18 cellular contexts compared by ENCODE assay signal in the genomic region with DNA sequence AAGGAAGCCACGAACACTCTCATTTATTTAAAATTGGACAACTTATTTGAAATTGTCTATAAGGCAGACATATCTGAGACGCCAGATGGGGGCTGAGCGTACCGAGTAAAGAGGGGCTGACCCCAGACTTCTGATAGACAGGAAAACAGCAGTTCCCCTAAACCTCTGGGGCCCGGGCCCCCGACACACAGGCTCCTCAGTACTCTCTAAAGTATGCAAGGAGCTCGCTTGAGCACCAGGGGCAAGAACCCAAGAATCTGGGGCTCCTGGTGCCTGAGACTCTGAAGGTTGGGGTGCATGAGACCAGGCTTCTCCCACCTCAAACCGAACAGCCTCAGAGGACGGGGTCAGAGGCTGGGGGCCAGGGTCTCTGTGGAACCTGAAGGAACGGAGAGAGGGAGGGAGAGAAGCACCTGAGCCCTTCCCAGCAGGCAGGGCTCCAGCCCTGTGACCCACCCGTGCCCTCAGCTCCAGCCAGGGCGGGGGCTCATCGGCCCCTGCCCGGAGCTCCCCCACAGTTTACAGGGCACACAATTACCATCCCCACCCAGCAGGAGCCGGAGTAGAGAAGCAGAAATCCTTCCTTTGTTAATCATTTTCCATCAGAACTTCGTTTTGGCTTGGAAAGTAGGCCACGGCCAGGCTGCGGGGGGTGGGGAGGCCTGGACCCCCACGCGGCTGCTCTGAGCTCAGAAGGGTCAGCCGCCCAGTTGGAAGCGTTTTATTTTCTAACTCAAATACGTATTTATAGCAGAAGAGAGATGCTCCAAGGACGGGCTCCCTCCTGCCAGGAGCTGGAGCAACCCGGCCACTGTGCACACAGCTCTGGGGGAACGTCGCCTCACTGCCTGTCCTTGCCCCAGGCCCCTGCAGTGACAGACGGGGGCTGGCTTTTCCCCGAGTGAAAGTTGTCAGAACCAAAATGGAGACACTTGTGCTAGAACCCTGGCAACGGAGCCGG. TPM values are rescaled to one million over a fixed set of nuclear protein-coding genes. Genes with fewer than 3 reads are reported as not detected.
DNase-seq lines count a peak whose midpoint lies in the region; ATAC-seq, FAIRE-seq and TF ChIP-seq lines count a peak whose summit lies in the region.
"Had no signal": no experiment of that assay in that cellular context is flagged by ENCODE, and none has a peak within 500 bp of the region (broad histone marks: within the 10 kb centered on the region; RNA-seq: fewer than 3 reads in every experiment).

No MANE protein-coding gene starts in this region.

- no peak overlapping the region for H2AFZ ChIP-seq in H9 (ENCODE audit: low read length)
- peak overlapping the region; percentile 49 for H2AFZ ChIP-seq in keratinocyte (ENCODE audit: control insufficient read depth, low read length)
- no peak overlapping the region for H2AFZ ChIP-seq in smooth muscle cell (ENCODE audit: low read depth)

- WGBS in H9 (ENCODE audit: extremely low coverage, insufficient read length, low lambda C conversion rate): no CpG with 5 or more reads among the region's 31 CpGs
- WGBS in smooth muscle cell (ENCODE audit: low lambda C conversion rate): 93% methylated on average over 31 of the region's 31 CpGs

- no peak overlapping the region for H3K56ac ChIP-seq in H9 (ENCODE audit: insufficient read length, low read depth, low read length)

- H3T11ph ChIP-seq in H9 (ENCODE audit: low read length): no peak overlapping the region

- H3K9me1 ChIP-seq in keratinocyte (ENCODE audit: control insufficient read depth, extremely low read depth, insufficient read depth, low read length): no peaks in the 10 kb centered on the region

- H4K5ac ChIP-seq in H9 (ENCODE audit: insufficient read length, low read depth, low read length): no peak overlapping the region

- H3K79me2 ChIP-seq in H9 (ENCODE audit: insufficient read depth, low read length) (no peaks in the 10 kb centered on the region), keratinocyte (ENCODE audit: control insufficient read depth, insufficient read depth, low read length) (no peaks in the 10 kb centered on the region), smooth muscle cell (ENCODE audit: low read depth) (no peaks in the 10 kb centered on the region)

- H3K9me3 Mint-ChIP-seq in H9: peaks cover 0 to 2% of the 10 kb centered on the region in 2 experiments; a peak in 3 of 5 replicates

- H3K14ac ChIP-seq in H9 (ENCODE audit: insufficient read depth, low read length): no peak overlapping the region; the same call in 1 of the 2 replicates

- H3F3A ChIP-seq in smooth muscle cell (ENCODE audit: low read depth): peaks cover 8% of the 10 kb centered on the region

- H3K4ac ChIP-seq in H9 (ENCODE audit: low read depth, low read length): no peak overlapping the region

- DNase-seq in H9 (peak; percentile 19), astrocyte of the spinal cord (ENCODE audit: low read depth, low spot score) (peak; percentile 56), keratinocyte (ENCODE audit: low read depth, low spot score) (no peak), retina (peak; percentile 84), smooth muscle cell (lab: John Stamatoyannopoulos, UW; ENCODE audit: unreplicated experiment) (no peak), MV-4-11 (lab: John Stamatoyannopoulos, UW) (no peak)
- no peak for DNase-seq in activated CD8-positive, alpha-beta memory T cell treated with anti-CD3 and anti-CD28 coated beads for 24 hours
- DNase-seq: activated CD4-positive, alpha-beta T cell treated with anti-CD3 and anti-CD28 coated beads for 36 hours; DND-41; effector CD4-positive, alpha-beta T cell; KBM-7; NCI-H2029 treated with DMSO at 0.1 percent for 48 hours; testis had no signal

- no peak overlapping the region for H3K9ac ChIP-seq in H9 (ENCODE audit: extremely low read depth, insufficient read length, low read length)
- H3K9ac ChIP-seq in keratinocyte (ENCODE audit: control insufficient read depth, extremely low read depth, insufficient read depth, low read length): no peak overlapping the region
- H3K9ac ChIP-seq in smooth muscle cell (ENCODE audit: low read depth): no peak overlapping the region

- no peak overlapping the region for H4K91ac ChIP-seq in H9 (ENCODE audit: insufficient read length, low read depth, low read length)

- no peak for FAIRE-seq in keratinocyte (lab: Jason Lieb, UNC)

- peak overlapping the region in 1 of 3 experiments; percentile 44; a peak in 1 of 7 replicates for H3K27ac Mint-ChIP-seq in H9
- H3K27ac Mint-ChIP-seq: activated CD4-positive, alpha-beta T cell treated with anti-CD3 and anti-CD28 coated beads for 36 hours; activated T-helper 2 cell treated with anti-CD3 and anti-CD28 coated beads, Interferon-gamma antibody, Interleukin-2, Interleukin-4, amounts not matched to agents 10 μg/mL and 5 μg/mL and 100 μg/mL, durations not matched to agents 14 hours and 24 hours and 36 hours; CD8-positive, alpha-beta memory T cell had no signal

- H3K9me3 ChIP-seq in H9 (ENCODE audit: control insufficient read depth, low read depth, low read length): no peaks in the 10 kb centered on the region
- H3K9me3 ChIP-seq in keratinocyte (ENCODE audit: control insufficient read depth, low read depth, low read length): peaks cover 1% of the 10 kb centered on the region
- H3K9me3 ChIP-seq in smooth muscle cell (replicated peaks; ENCODE audit: low read depth): no peaks in the 10 kb centered on the region
- H3K9me3 ChIP-seq: psoas muscle, testis had no signal

- no peak overlapping the region for H2BK5ac ChIP-seq in H9 (ENCODE audit: insufficient read length, low read length)

- H3K27me3 ChIP-seq in H9 (ENCODE audit: insufficient read depth, low read length): no peaks in the 10 kb centered on the region
- peaks cover 15% of the 10 kb centered on the region for H3K27me3 ChIP-seq in keratinocyte (ENCODE audit: control insufficient read depth, extremely low read depth, insufficient read depth, low read length)
- no peaks in the 10 kb centered on the region for H3K27me3 ChIP-seq in smooth muscle cell (ENCODE audit: low read depth)
- H3K27me3 ChIP-seq: testis had no signal

- H3K23me2 ChIP-seq in H9 (ENCODE audit: insufficient read length, low read depth, low read length, poor library complexity, severe bottlenecking): no peaks in the 10 kb centered on the region

- no peak overlapping the region for H2BK12ac ChIP-seq in H9 (ENCODE audit: insufficient read length, low read depth, low read length)

- no peak overlapping the region for H3K18ac ChIP-seq in H9 (ENCODE audit: insufficient read length, low read depth, low read length)

- no peak overlapping the region for H2AK5ac ChIP-seq in H9 (ENCODE audit: insufficient read length, low read length)

- no peak overlapping the region for H3K23ac ChIP-seq in H9 (ENCODE audit: insufficient read length, low read depth, low read length)

- in situ Hi-C loops in astrocyte of the spinal cord (cut with HindIII; ENCODE audit: low sequenced_read_pairs): no loop called here

- H2BK15ac ChIP-seq in H9 (ENCODE audit: low read depth, low read length): no peak overlapping the region

- H3K27ac ChIP-seq in H9 (ENCODE audit: insufficient read length, low read depth, low read length): no peak overlapping the region
- no peak overlapping the region for H3K27ac ChIP-seq in keratinocyte (ENCODE audit: control insufficient read depth, insufficient read depth, low read length)
- H3K27ac ChIP-seq in smooth muscle cell (ENCODE audit: low read depth): no peak overlapping the region
- H3K27ac ChIP-seq: testis had no signal

- H3K4me1 Mint-ChIP-seq in H9: peaks cover 35 to 50% of the 10 kb centered on the region in 2 experiments
- H3K4me1 Mint-ChIP-seq: activated CD4-positive, alpha-beta T cell treated with anti-CD3 and anti-CD28 coated beads for 36 hours; CD8-positive, alpha-beta memory T cell had no signal

- no peak overlapping the region for H2BK120ac ChIP-seq in H9 (ENCODE audit: low read depth, low read length, poor library complexity, severe bottlenecking)

- H3K4me3 Mint-ChIP-seq in H9: peak overlapping the region in 1 of 2 experiments; percentile 12; a peak in 2 of 5 replicates
- H3K4me3 Mint-ChIP-seq: activated CD4-positive, alpha-beta T cell treated with anti-CD3 and anti-CD28 coated beads for 36 hours had no signal

- H3K36me3 ChIP-seq in keratinocyte (ENCODE audit: control insufficient read depth in 2 of 2, extremely low read depth in 1 of 2, insufficient read depth in 2 of 2, low read length in 2 of 2): no peaks in the 10 kb centered on the region
- no peaks in the 10 kb centered on the region for H3K36me3 ChIP-seq in smooth muscle cell (ENCODE audit: low read depth)

- H4K20me1 ChIP-seq in H9 (ENCODE audit: control insufficient read depth, insufficient read depth, insufficient read length): no peaks in the 10 kb centered on the region
- no peaks in the 10 kb centered on the region for H4K20me1 ChIP-seq in keratinocyte (ENCODE audit: control insufficient read depth, extremely low read depth, insufficient read depth, low read length)
- H4K20me1 ChIP-seq in smooth muscle cell (ENCODE audit: low read depth): no peaks in the 10 kb centered on the region

- no peaks in the 10 kb centered on the region for H3K79me1 ChIP-seq in H9 (ENCODE audit: insufficient read depth, low read depth, low read length, poor library complexity, severe bottlenecking)

- H3K4me1 ChIP-seq in H9 (ENCODE audit: insufficient read depth, low read length) (no peaks in the 10 kb centered on the region; the same call in 1 of the 2 replicates), keratinocyte (ENCODE audit: control insufficient read depth, extremely low read depth, insufficient read depth, low read length) (peaks cover 6% of the 10 kb centered on the region), smooth muscle cell (ENCODE audit: low read depth) (peaks cover 33% of the 10 kb centered on the region)

- no peak overlapping the region for H4K8ac ChIP-seq in H9 (replicated peaks; ENCODE audit: insufficient read length, low read depth, low read length)

- H3K4me3 ChIP-seq in astrocyte of the spinal cord (ENCODE audit: low read depth, low read length) (no peak overlapping the region), keratinocyte (ENCODE audit: control insufficient read depth in 2 of 3, extremely low read depth in 1 of 3, insufficient read depth in 2 of 3, low read depth in 1 of 3, low read length in 3 of 3) (peak overlapping the region in 1 of 3 experiments; percentile 38), smooth muscle cell (no peak overlapping the region)
- H3K4me3 ChIP-seq: lung, psoas muscle, testis had no signal

- peaks cover 17% of the 10 kb centered on the region for H3K27me3 Mint-ChIP-seq in H9 (ENCODE audit: low read depth)
- H3K27me3 Mint-ChIP-seq: activated CD4-positive, alpha-beta T cell treated with anti-CD3 and anti-CD28 coated beads for 36 hours had no signal

- ATAC-seq in GM21723 (IDR thresholded peaks at IDR 0.05; ENCODE audit: unreplicated experiment): no peak
- ATAC-seq: activated CD4-positive, alpha-beta T cell treated with anti-CD3 and anti-CD28 coated beads for 36 hours; psoas muscle had no signal

- TF ChIP-seq CTCF in H9 (conservative IDR thresholded peaks at IDR 0.05) (no peak), astrocyte of the spinal cord (IDR thresholded peaks at IDR 0.05; ENCODE audit: low read depth, low read length) (no peak), keratinocyte (optimal IDR thresholded peaks at IDR 0.05 in 1 of 3, IDR thresholded peaks at IDR 0.05 in 1 of 3, conservative IDR thresholded peaks at IDR 0.05 in 1 of 3; ENCODE audit: extremely low read depth in 1 of 3, insufficient read depth in 2 of 3, low read length in 3 of 3) (no peak), smooth muscle cell (IDR thresholded peaks at IDR 0.05; ENCODE audit: borderline replicate concordance, insufficient read depth, poor library complexity, severe bottlenecking) (no peak)

- no peak overlapping the region for H3K4me2 ChIP-seq in H9 (ENCODE audit: insufficient read depth, insufficient read length, low read length)
- H3K4me2 ChIP-seq in keratinocyte (ENCODE audit: control insufficient read depth, extremely low read depth, insufficient read depth, low read depth, low read length): peak overlapping the region; percentile 58
- H3K4me2 ChIP-seq in smooth muscle cell: no peak overlapping the region

- dilution Hi-C loops in keratinocyte (cut with MboI; ENCODE audit: extremely low pct_ligation_motif_present, low sequenced_read_pairs): no loop called here

- no peaks in the 10 kb centered on the region; a peak in 1 of 7 replicates for H3K36me3 Mint-ChIP-seq in H9 (ENCODE audit: insufficient read depth in 1 of 3, low read depth in 3 of 3)

- no peak overlapping the region for H2BK20ac ChIP-seq in H9 (ENCODE audit: low read depth, low read length, poor library complexity, severe bottlenecking)

RNA-seq across cellular contexts. Expression of a gene that starts 42.9 kb away (rescaled TPM):
- total RNA-seq in H9 (2021): 14.1 and 15.8 TPM in 2 replicates
- polyA plus RNA-seq in keratinocyte: 10.9 to 13.5 TPM (median 13.0 TPM) in 3 replicates
- polyA plus RNA-seq in keratinocyte (2011; ENCODE audit: low read depth): 7.1 TPM
- 9.4 and 10.5 TPM in 2 replicates for polyA plus RNA-seq in keratinocyte (2011; cell fraction: cytosol; rRNA removed)
- polyA plus RNA-seq in keratinocyte (2011; cell fraction: nucleus; rRNA removed): 27.9 and 35.6 TPM in 2 replicates
- polyA plus RNA-seq in keratinocyte (2012; ENCODE audit: low replicate concordance): 7.8 and 19.4 TPM in 2 replicates
- polyA minus RNA-seq in keratinocyte: 15.5 to 39.2 TPM (median 19.8 TPM) in 3 replicates
- polyA minus RNA-seq in keratinocyte (2011; cell fraction: cytosol; rRNA and poly(A)+ RNA removed): 10.0 TPM
- polyA minus RNA-seq in keratinocyte (2011; cell fraction: nucleus; rRNA and poly(A)+ RNA removed): 13.6 and 31.1 TPM in 2 replicates
- total RNA-seq in smooth muscle cell: 20.3 and 28.9 TPM in 2 replicates
- polyA plus RNA-seq in smooth muscle cell: 25.6 and 27.6 TPM in 2 replicates

Comparison
In these comparisons a context has a peak if more than half of its experiments do, and no peak if none do; other contexts are left out.
1. DNase-seq: peak in H9 (single experiment), astrocyte of the spinal cord (single experiment) and retina (single experiment); none in keratinocyte (single experiment), smooth muscle cell (single experiment), MV-4-11 (single experiment) and activated CD8-positive, alpha-beta memory T cell treated with anti-CD3 and anti-CD28 coated beads for 24 hours (single experiment).